ENCODE assay signal across 16 cellular contexts in the genomic region with DNA sequence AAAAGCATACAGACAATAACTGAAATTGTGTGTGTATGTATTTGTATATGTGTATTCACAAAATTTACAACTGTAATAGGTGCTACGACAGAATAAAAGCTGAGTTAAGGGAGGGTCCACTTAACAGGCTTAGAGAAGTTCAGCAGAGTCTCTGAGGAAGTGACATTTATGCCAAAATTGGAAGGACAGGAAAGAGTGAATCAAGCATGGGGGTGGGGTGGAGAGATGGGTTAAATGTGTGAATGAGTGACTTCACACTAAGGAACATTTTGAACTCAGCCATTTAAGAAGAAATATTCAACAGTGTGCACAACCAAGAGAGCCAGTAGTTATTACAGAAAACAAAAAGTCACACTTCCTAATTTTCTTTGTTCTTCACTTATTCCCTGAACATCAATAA. TPM values are rescaled to one million over a fixed set of nuclear protein-coding genes. Genes with fewer than 3 reads are reported as not detected.
DNase-seq lines count a peak whose midpoint lies in the region; ATAC-seq and TF ChIP-seq lines count a peak whose summit lies in the region.
"Had no signal": no experiment of that assay in that cellular context is flagged by ENCODE, and none has a peak within 500 bp of the region (broad histone marks: within the 10 kb centered on the region; RNA-seq: fewer than 3 reads in every experiment).

No MANE protein-coding gene starts in this region.

- no peak overlapping the region for H3K27ac ChIP-seq in DOHH2 (ENCODE audit: low read depth, low read length)
- H3K27ac ChIP-seq in OCI-LY7 (ENCODE audit: low read depth, low read length, poor library complexity, severe bottlenecking), result no peak overlapping the region
- H3K27ac ChIP-seq: WERI-Rb-1 had no signal

- H3K4me3 ChIP-seq in DOHH2 (ENCODE audit: low read length) (no peak overlapping the region), OCI-LY7 (ENCODE audit: low read depth, low read length, poor library complexity, severe bottlenecking) (peak overlapping the region; percentile 11)

- H3K9me2 ChIP-seq in DOHH2 (replicated peaks; ENCODE audit: control insufficient read depth, low read length) (no peaks in the 10 kb centered on the region), OCI-LY7 (ENCODE audit: insufficient read depth, low read length) (no peaks in the 10 kb centered on the region)

- TF ChIP-seq CTCF in DOHH2 (IDR thresholded peaks at IDR 0.05; ENCODE audit: low read depth, low read length, poor library complexity, severe bottlenecking), result no peak
- TF ChIP-seq CTCF in OCI-LY7 (conservative IDR thresholded peaks at IDR 0.05; ENCODE audit: low read length), result no peak

- CTCF ChIA-PET in activated CD4-positive, alpha-beta T cell treated with anti-CD3 and anti-CD28 coated beads, Interleukin-2, amount 10 ng/mL, durations not matched to agents 7 days and 5 days (lab: Charles Lee), result interaction anchor here (1.0 kb wide), 1 partner anchor 49 kb away, joined by 3 read pairs; no protein-coding TSS in a partner anchor
- CTCF ChIA-PET in OCI-LY7 (lab: Charles Lee; ENCODE audit: unreplicated experiment), result no interaction called here

- no peak overlapping the region for H3K4me3 Mint-ChIP-seq in activated CD4-positive, alpha-beta T cell treated with anti-CD3 and anti-CD28 coated beads, Interleukin-2, amount 10 ng/mL, durations not matched to agents 7 days and 5 days

- H3K4me2 ChIP-seq in DOHH2 (ENCODE audit: low read length), result peak overlapping the region; percentile 13; the same call in 1 of the 2 replicates
- peak overlapping the region; percentile 60 for H3K4me2 ChIP-seq in OCI-LY7 (ENCODE audit: low read length)

- intact Hi-C loops in OCI-LY7 (cut with micrococcal nuclease; ENCODE audit: unreplicated experiment), result no loop called here

- peaks cover 5% of the 10 kb centered on the region for H3K27me3 Mint-ChIP-seq in activated CD4-positive, alpha-beta T cell treated with anti-CD3 and anti-CD28 coated beads, Interleukin-2, amount 10 ng/mL, durations not matched to agents 7 days and 5 days

- H4K20me1 ChIP-seq in DOHH2 (ENCODE audit: control insufficient read depth, insufficient read depth, low read depth, low read length) (no peaks in the 10 kb centered on the region), OCI-LY7 (ENCODE audit: insufficient read depth, low read length) (no peaks in the 10 kb centered on the region)

- H3K36me3 ChIP-seq in DOHH2 (ENCODE audit: control insufficient read depth, low read length), result no peaks in the 10 kb centered on the region
- no peaks in the 10 kb centered on the region for H3K36me3 ChIP-seq in OCI-LY7 (ENCODE audit: insufficient read depth, low read length)
- H3K36me3 ChIP-seq: WERI-Rb-1 had no signal

- ATAC-seq in GM21737 (IDR thresholded peaks at IDR 0.05; ENCODE audit: unreplicated experiment), result no peak

- DNase-seq in activated CD4-positive, alpha-beta T cell treated with anti-CD3 and anti-CD28 coated beads for 48 hours, result peak; percentile 36
- no peak for DNase-seq in activated CD4-positive, alpha-beta T cell treated with anti-CD3 and anti-CD28 coated beads, Interleukin-2, amount 10 ng/mL, durations not matched to agents 7 days and 5 days
- no peak for DNase-seq in OCI-LY7 (ENCODE audit: low spot score)
- DNase-seq in dermis blood vessel endothelial cell, result peak; percentile 71
- no peak for DNase-seq in NCI-H1417 (lab: John Stamatoyannopoulos, UW)
- no peak for DNase-seq in superior temporal gyrus (ENCODE audit: extremely low spot score)
- DNase-seq: activated gamma-delta T cell treated with Interleukin-2 at 50 U/mL for 16 hours; central memory CD4-positive, alpha-beta T cell; DMS 273 treated with DMSO at 0.1 percent for 48 hours; erythroblast; GOT3; mammary epithelial cell; WERI-Rb-1 had no signal

- H3K9me3 ChIP-seq in DOHH2 (ENCODE audit: control insufficient read depth, insufficient read depth, low read length), result no peaks in the 10 kb centered on the region
- H3K9me3 ChIP-seq in OCI-LY7 (ENCODE audit: low read length), result no peaks in the 10 kb centered on the region

- peaks cover 1% of the 10 kb centered on the region for H3K9me3 Mint-ChIP-seq in activated CD4-positive, alpha-beta T cell treated with anti-CD3 and anti-CD28 coated beads, Interleukin-2, amount 10 ng/mL, durations not matched to agents 7 days and 5 days

- no peak overlapping the region for H3K27ac Mint-ChIP-seq in activated CD4-positive, alpha-beta T cell treated with anti-CD3 and anti-CD28 coated beads, Interleukin-2, amount 10 ng/mL, durations not matched to agents 7 days and 5 days

- H3K36me3 Mint-ChIP-seq in activated CD4-positive, alpha-beta T cell treated with anti-CD3 and anti-CD28 coated beads, Interleukin-2, amount 10 ng/mL, durations not matched to agents 7 days and 5 days (ENCODE audit: low read depth), result peaks cover 4% of the 10 kb centered on the region

- no peak overlapping the region for H2AFZ ChIP-seq in OCI-LY7 (ENCODE audit: low read length)

- peaks cover 20% of the 10 kb centered on the region for H3K4me1 ChIP-seq in DOHH2 (ENCODE audit: control insufficient read depth, low read length)
- peaks cover 22% of the 10 kb centered on the region for H3K4me1 ChIP-seq in OCI-LY7 (ENCODE audit: insufficient read depth, low read length, poor library complexity, severe bottlenecking)

- POLR2A ChIA-PET in activated CD4-positive, alpha-beta T cell treated with anti-CD3 and anti-CD28 coated beads, Interleukin-2, amount 10 ng/mL, durations not matched to agents 7 days and 5 days (lab: Charles Lee), result no interaction called here
- POLR2A ChIA-PET in OCI-LY7 (lab: Charles Lee), result no interaction called here

- no TSS peak for BruUV-seq in OCI-LY7 (replicated peaks; lab: Mats Ljungman, UMichigan)

- H3K27me3 ChIP-seq in DOHH2 (ENCODE audit: control insufficient read depth, low read length), result peaks cover 55% of the 10 kb centered on the region

- H3F3A ChIP-seq in DOHH2 (ENCODE audit: control insufficient read depth, insufficient read depth), result peaks cover 3% of the 10 kb centered on the region

- H3K79me2 ChIP-seq in DOHH2 (ENCODE audit: control insufficient read depth, low read length), result no peaks in the 10 kb centered on the region
- no peaks in the 10 kb centered on the region for H3K79me2 ChIP-seq in OCI-LY7 (ENCODE audit: insufficient read depth, low read depth, low read length)

- H3K4me1 Mint-ChIP-seq in activated CD4-positive, alpha-beta T cell treated with anti-CD3 and anti-CD28 coated beads, Interleukin-2, amount 10 ng/mL, durations not matched to agents 7 days and 5 days, result peaks cover 29% of the 10 kb centered on the region

RNA-seq across cellular contexts. Expression of a gene that starts 53.8 kb away (rescaled TPM):
- total RNA-seq in activated CD4-positive, alpha-beta T cell treated with anti-CD3 and anti-CD28 coated beads, Interleukin-2, amount 10 ng/mL, durations not matched to agents 7 days and 5 days, result 10 to 100 TPM; 14.2 to 14.8 TPM
- total RNA-seq in OCI-LY7 (2014; rRNA removed; shearing (Covaris generic)), result 0.79 and 0.85 TPM in 2 replicates
- total RNA-seq in OCI-LY7 (2022) (0.37 TPM in 1 of 2 replicates, not detected in the other), dermis blood vessel endothelial cell (not detected in 2 replicates)
- total RNA-seq: M059J, mammary epithelial cell had no signal

Comparison
In these comparisons a context has a peak if more than half of its experiments do, and no peak if none do; other contexts are left out.
1. DNase-seq: peak in activated CD4-positive, alpha-beta T cell treated with anti-CD3 and anti-CD28 coated beads for 48 hours (single experiment) and dermis blood vessel endothelial cell (single experiment); none in activated CD4-positive, alpha-beta T cell treated with anti-CD3 and anti-CD28 coated beads, Interleukin-2, amount 10 ng/mL, durations not matched to agents 7 days and 5 days (single experiment), OCI-LY7 (single experiment), NCI-H1417 (0 of 3) and superior temporal gyrus (single experiment).
2. RNA of a gene that starts 53.8 kb away (total RNA-seq): 14.2 to 14.8 TPM in activated CD4-positive, alpha-beta T cell treated with anti-CD3 and anti-CD28 coated beads, Interleukin-2, amount 10 ng/mL, durations not matched to agents 7 days and 5 days; 0.37 to 0.85 TPM in OCI-LY7 and not detected in dermis blood vessel endothelial cell; every median in the first group is over 4 times any median in the second.